ENCODE assay signal across 8 cellular contexts in the genomic region with DNA sequence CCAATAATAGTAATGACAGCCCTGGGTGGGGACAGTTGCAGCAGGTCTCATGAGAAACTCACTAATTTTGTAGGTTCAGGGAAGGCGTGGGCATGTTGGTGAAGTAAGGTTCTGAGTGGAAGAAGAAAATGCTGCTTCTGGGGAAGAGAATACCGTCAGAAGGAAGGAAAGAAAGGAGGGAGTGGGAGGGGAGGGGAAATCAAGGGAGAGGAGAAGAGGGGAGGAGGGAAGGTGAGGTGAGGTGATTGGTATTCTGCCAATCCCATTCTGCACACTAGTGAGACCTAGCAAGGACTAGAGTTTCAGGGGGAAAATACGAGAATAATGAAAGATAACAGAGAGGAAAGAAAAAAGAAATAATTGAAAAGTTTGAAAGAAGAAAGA. TPM values are rescaled to one million over a fixed set of nuclear protein-coding genes. Genes with fewer than 3 reads are reported as not detected.
DNase-seq lines count a peak whose midpoint lies in the region; ATAC-seq, FAIRE-seq and TF ChIP-seq lines count a peak whose summit lies in the region.

No MANE protein-coding gene starts in this region.

- peaks cover 21% of the 10 kb centered on the region for H3K4me1 Mint-ChIP-seq in activated naive CD4-positive, alpha-beta T cell treated with anti-CD3 and anti-CD28 coated beads for 36 hours (ENCODE audit: low read depth)
- H3K4me1 Mint-ChIP-seq in activated T-helper 17 cell treated with anti-CD3 and anti-CD28 coated beads, Interleukin-2, amount 50 U/mL, for 72 hours: peaks cover 22% of the 10 kb centered on the region

- no peak for FAIRE-seq in keratinocyte (lab: Jason Lieb, UNC)

- H3K4me3 ChIP-seq in keratinocyte (ENCODE audit: control insufficient read depth in 2 of 3, extremely low read depth in 1 of 3, insufficient read depth in 2 of 3, low read depth in 1 of 3, low read length in 3 of 3) (peak overlapping the region; percentile 60 to 73 (median 69)), suprapubic skin (peak overlapping the region; percentile 47)

- CTCF ChIA-PET in activated naive CD4-positive, alpha-beta T cell treated with anti-CD3 and anti-CD28 coated beads for 36 hours (lab: Charles Lee): interaction anchor here (0.7 to 6.0 kb wide), 11 partner anchors 32 to 315 kb away, joined by 3 to 58 read pairs (median 5); a partner anchor contains a TSS

- H3K9ac ChIP-seq in keratinocyte (ENCODE audit: control insufficient read depth, extremely low read depth, insufficient read depth, low read length): peak overlapping the region; percentile 78

- no peak for TF ChIP-seq POLR2A in suprapubic skin (IDR thresholded peaks at IDR 0.05)

- peak overlapping the region; percentile 89 for H3K27ac Mint-ChIP-seq in activated naive CD4-positive, alpha-beta T cell treated with anti-CD3 and anti-CD28 coated beads for 36 hours
- H3K27ac Mint-ChIP-seq in activated T-helper 17 cell treated with anti-CD3 and anti-CD28 coated beads, Interleukin-2, amount 50 U/mL, for 72 hours: peak overlapping the region; percentile 93

- WGBS in suprapubic skin: 17% methylated on average over 3 of the region's 3 CpGs

- H3K27ac ChIP-seq in keratinocyte (ENCODE audit: control insufficient read depth, insufficient read depth, low read length) (peak overlapping the region; percentile 84), suprapubic skin (peak overlapping the region; percentile 10)

- H3K9me3 ChIP-seq in keratinocyte (ENCODE audit: control insufficient read depth, low read depth, low read length): no peaks in the 10 kb centered on the region
- H3K9me3 ChIP-seq in suprapubic skin: no peaks in the 10 kb centered on the region

- intact Hi-C loops in activated naive CD4-positive, alpha-beta T cell treated with anti-CD3 and anti-CD28 coated beads for 36 hours (cut with micrococcal nuclease): loop anchor here (1.0 to 5.0 kb wide), 6 partner anchors 32 to 569 kb away; a partner anchor contains a TSS

- H3K9me3 Mint-ChIP-seq in activated naive CD4-positive, alpha-beta T cell treated with anti-CD3 and anti-CD28 coated beads for 36 hours: no peaks in the 10 kb centered on the region
- H3K9me3 Mint-ChIP-seq in activated T-helper 17 cell treated with anti-CD3 and anti-CD28 coated beads, Interleukin-2, amount 50 U/mL, for 72 hours: no peaks in the 10 kb centered on the region

- TF ChIP-seq EP300 in suprapubic skin (IDR thresholded peaks at IDR 0.05): no peak

- dilution Hi-C loops in keratinocyte (cut with MboI; ENCODE audit: extremely low pct_ligation_motif_present, low sequenced_read_pairs): loop anchor here (10.0 kb wide), 1 partner anchor 204 kb away; no protein-coding TSS in a partner anchor

- H2AFZ ChIP-seq in keratinocyte (ENCODE audit: control insufficient read depth, low read length): peak overlapping the region; percentile 95

- peaks cover 13% of the 10 kb centered on the region for H3K27me3 Mint-ChIP-seq in activated naive CD4-positive, alpha-beta T cell treated with anti-CD3 and anti-CD28 coated beads for 36 hours (ENCODE audit: low read depth)
- peaks cover 5% of the 10 kb centered on the region for H3K27me3 Mint-ChIP-seq in activated T-helper 17 cell treated with anti-CD3 and anti-CD28 coated beads, Interleukin-2, amount 50 U/mL, for 72 hours

- no peaks in the 10 kb centered on the region for H3K9me1 ChIP-seq in keratinocyte (ENCODE audit: control insufficient read depth, extremely low read depth, insufficient read depth, low read length)

- no peaks in the 10 kb centered on the region for H3K36me3 ChIP-seq in keratinocyte (ENCODE audit: control insufficient read depth in 2 of 2, extremely low read depth in 1 of 2, insufficient read depth in 2 of 2, low read length in 2 of 2)
- no peaks in the 10 kb centered on the region for H3K36me3 ChIP-seq in suprapubic skin

- TF ChIP-seq CTCF in keratinocyte (optimal IDR thresholded peaks at IDR 0.05 in 1 of 3, IDR thresholded peaks at IDR 0.05 in 1 of 3, conservative IDR thresholded peaks at IDR 0.05 in 1 of 3; ENCODE audit: extremely low read depth in 1 of 3, insufficient read depth in 2 of 3, low read length in 3 of 3): no peak
- TF ChIP-seq CTCF in suprapubic skin (IDR thresholded peaks at IDR 0.05): no peak

- H3K4me2 ChIP-seq in keratinocyte (ENCODE audit: control insufficient read depth, extremely low read depth, insufficient read depth, low read depth, low read length): peak overlapping the region; percentile 97

- peak overlapping the region; percentile 89 for H3K4me3 Mint-ChIP-seq in activated naive CD4-positive, alpha-beta T cell treated with anti-CD3 and anti-CD28 coated beads for 36 hours
- H3K4me3 Mint-ChIP-seq in activated T-helper 17 cell treated with anti-CD3 and anti-CD28 coated beads, Interleukin-2, amount 50 U/mL, for 72 hours: peak overlapping the region; percentile 90

- H3K4me1 ChIP-seq in keratinocyte (ENCODE audit: control insufficient read depth, extremely low read depth, insufficient read depth, low read length): peaks cover 10% of the 10 kb centered on the region
- peaks cover 24% of the 10 kb centered on the region for H3K4me1 ChIP-seq in suprapubic skin

- H3K36me3 Mint-ChIP-seq in activated naive CD4-positive, alpha-beta T cell treated with anti-CD3 and anti-CD28 coated beads for 36 hours (ENCODE audit: low read depth): no peaks in the 10 kb centered on the region
- peaks cover 7% of the 10 kb centered on the region for H3K36me3 Mint-ChIP-seq in activated T-helper 17 cell treated with anti-CD3 and anti-CD28 coated beads, Interleukin-2, amount 50 U/mL, for 72 hours (ENCODE audit: low read depth)

- no peak for DNase-seq in activated naive CD4-positive, alpha-beta T cell treated with anti-CD3 and anti-CD28 coated beads for 36 hours
- no peak for DNase-seq in activated naive CD4-positive, alpha-beta T cell (lab: John Stamatoyannopoulos, UW)
- DNase-seq in keratinocyte (ENCODE audit: low read depth, low spot score) (no peak), suprapubic skin (ENCODE audit: low spot score in 2 of 2) (no peak)
- no peak for DNase-seq in stimulated activated CD4-positive, alpha-beta T cell treated with anti-CD3 and anti-CD28 coated beads, Interleukin-2, amount 100 ng/mL, for 48 hours

- peaks cover 12% of the 10 kb centered on the region for H3K27me3 ChIP-seq in keratinocyte (ENCODE audit: control insufficient read depth, extremely low read depth, insufficient read depth, low read length)
- no peaks in the 10 kb centered on the region for H3K27me3 ChIP-seq in suprapubic skin

- H4K20me1 ChIP-seq in keratinocyte (ENCODE audit: control insufficient read depth, extremely low read depth, insufficient read depth, low read length): no peaks in the 10 kb centered on the region

- H3K79me2 ChIP-seq in keratinocyte (ENCODE audit: control insufficient read depth, insufficient read depth, low read length): no peaks in the 10 kb centered on the region

- no peak for ATAC-seq in activated T-helper 17 cell treated with anti-CD3 and anti-CD28 coated beads, Interleukin-2, amount 50 U/mL, for 72 hours (replicated peaks)
- ATAC-seq in GM21723 (IDR thresholded peaks at IDR 0.05; ENCODE audit: unreplicated experiment) (no peak), GM21360 (IDR thresholded peaks at IDR 0.05; ENCODE audit: unreplicated experiment) (no peak)

RNA-seq across cellular contexts. Expression of a gene that starts 32.4 kb away (rescaled TPM):
- 10 to 100 TPM; 26.6 to 29.2 TPM for total RNA-seq in activated naive CD4-positive, alpha-beta T cell treated with anti-CD3 and anti-CD28 coated beads for 36 hours
- total RNA-seq in activated T-helper 17 cell treated with anti-CD3 and anti-CD28 coated beads, Interleukin-2, amount 50 U/mL, for 72 hours: 10 to 100 TPM; 42.1 to 57.9 TPM
- polyA plus RNA-seq in keratinocyte: 230 to 410 TPM (median 319 TPM) in 3 replicates
- 22.6 TPM for polyA plus RNA-seq in keratinocyte (2011; ENCODE audit: low read depth)
- 289 and 362 TPM in 2 replicates for polyA plus RNA-seq in keratinocyte (2011; cell fraction: cytosol; rRNA removed)
- 320 and 355 TPM in 2 replicates for polyA plus RNA-seq in keratinocyte (2011; cell fraction: nucleus; rRNA removed)
- 124 and 265 TPM in 2 replicates for polyA plus RNA-seq in keratinocyte (2012; ENCODE audit: low replicate concordance)
- 93.9 to 131 TPM (median 96.0 TPM) in 3 replicates for polyA minus RNA-seq in keratinocyte
- 128 TPM for polyA minus RNA-seq in keratinocyte (2011; cell fraction: cytosol; rRNA and poly(A)+ RNA removed)
- 84.1 and 114 TPM in 2 replicates for polyA minus RNA-seq in keratinocyte (2011; cell fraction: nucleus; rRNA and poly(A)+ RNA removed)
- total RNA-seq in suprapubic skin: 100 to 1,000 TPM; 111 to 178 (median 135) TPM

RNA-seq across cellular contexts. Expression of a gene that starts 54.9 kb away (rescaled TPM):
- total RNA-seq in activated naive CD4-positive, alpha-beta T cell treated with anti-CD3 and anti-CD28 coated beads for 36 hours: not detected
- total RNA-seq in activated T-helper 17 cell treated with anti-CD3 and anti-CD28 coated beads, Interleukin-2, amount 50 U/mL, for 72 hours: not detected
- polyA plus RNA-seq in keratinocyte: 0.07 TPM in 1 of 3 replicates, not detected in the others
- not detected for polyA plus RNA-seq in keratinocyte (2011; ENCODE audit: low read depth)
- polyA plus RNA-seq in keratinocyte (2011; cell fraction: cytosol; rRNA removed): not detected in 2 replicates
- not detected in 2 replicates for polyA plus RNA-seq in keratinocyte (2011; cell fraction: nucleus; rRNA removed)
- polyA plus RNA-seq in keratinocyte (2012; ENCODE audit: low replicate concordance): not detected in 2 replicates
- polyA minus RNA-seq in keratinocyte: not detected in 3 replicates
- polyA minus RNA-seq in keratinocyte (2011; cell fraction: cytosol; rRNA and poly(A)+ RNA removed): not detected
- polyA minus RNA-seq in keratinocyte (2011; cell fraction: nucleus; rRNA and poly(A)+ RNA removed): not detected in 2 replicates
- total RNA-seq in suprapubic skin: not detected
